In the genomic region with DNA sequence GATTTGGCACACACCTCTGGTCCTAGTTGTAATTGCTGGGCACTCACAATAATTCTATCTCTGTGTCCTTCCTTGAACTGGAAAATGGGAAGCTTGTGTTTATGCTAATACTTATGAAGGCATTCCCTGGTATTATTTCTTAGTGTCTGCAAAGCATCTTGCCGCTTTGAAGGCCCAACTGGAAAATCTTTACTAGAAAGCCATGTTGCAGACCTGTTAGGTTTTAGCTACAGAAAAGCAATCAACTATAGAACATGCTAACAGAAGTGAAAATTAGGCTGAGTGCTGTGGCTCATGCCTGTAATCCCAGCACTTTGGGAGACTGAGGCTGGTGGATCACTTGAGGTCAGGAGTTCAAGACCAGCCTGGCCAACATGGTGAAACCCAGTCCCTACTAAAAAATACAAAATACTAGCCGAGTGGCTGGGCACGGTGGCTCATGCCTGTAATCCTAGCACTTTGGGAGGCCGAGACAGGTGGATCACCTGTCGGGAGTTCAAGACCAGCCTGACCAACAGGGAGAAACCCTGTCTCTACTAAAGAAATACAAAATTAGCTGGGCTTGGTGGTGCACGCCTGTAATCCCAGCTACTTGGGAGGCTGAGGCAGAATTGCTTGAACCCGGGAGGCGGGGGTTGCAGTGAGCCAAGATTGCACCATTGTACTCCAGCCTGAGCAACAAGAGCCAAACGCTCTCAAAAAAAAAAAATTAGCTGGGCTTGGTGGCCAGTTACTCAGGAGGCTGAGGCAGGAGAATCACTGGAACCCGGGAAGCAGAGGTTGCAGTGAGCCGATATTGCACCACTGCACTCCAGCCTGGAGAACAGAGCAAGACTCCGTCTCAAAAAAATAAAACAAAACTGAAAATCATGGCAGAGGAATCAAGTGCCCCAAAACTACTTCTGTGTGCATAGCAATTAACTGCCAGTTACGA, we compare ENCODE assay signal across 6 cellular contexts. TPM values are rescaled to one million over a fixed set of nuclear protein-coding genes. Genes with fewer than 3 reads are reported as not detected.
DNase-seq lines count a peak whose midpoint lies in the region; ATAC-seq, FAIRE-seq and TF ChIP-seq lines count a peak whose summit lies in the region.
"Not testable (repeated sequence)": the region's sequence is repeated elsewhere in the genome, so short reads cannot be mapped to it uniquely, and the experiment has no call there.

No MANE protein-coding gene starts in this region.

- H3K36me3 ChIP-seq in BLaER1, result peaks cover 70% of the 10 kb centered on the region
- H3K36me3 ChIP-seq in HEK293 (ENCODE audit: control insufficient read depth in 2 of 2, insufficient read depth in 1 of 2, low read length in 2 of 2), result peaks cover 40 to 66% of the 10 kb centered on the region in 2 experiments
- peaks cover 73% of the 10 kb centered on the region for H3K36me3 ChIP-seq in RWPE2 (ENCODE audit: low read depth)
- H3K36me3 ChIP-seq in endothelial cell of umbilical vein (ENCODE audit: control insufficient read depth in 2 of 2, extremely low read depth in 1 of 2, insufficient read depth in 2 of 2, low read length in 2 of 2), result peaks cover 8 to 33% of the 10 kb centered on the region in 2 experiments
- peaks cover 57% of the 10 kb centered on the region for H3K36me3 ChIP-seq in osteoblast (ENCODE audit: insufficient read depth, low read length)

- H3K4me3 Mint-ChIP-seq in activated T-cell treated with anti-CD3 and anti-CD28 coated beads, Interleukin-2, amount 50 U/mL, for 72 hours, result peak overlapping the region; percentile 12 to 94

- H3K4me3 ChIP-seq in BLaER1, result peak overlapping the region; percentile 19; the same call in 1 of the 2 replicates
- not testable (repeated sequence) for H3K4me3 ChIP-seq in HEK293 (ENCODE audit: low read depth, low read length); RWPE2 (ENCODE audit: severe bottlenecking); endothelial cell of umbilical vein (replicated peaks in 1 of 3; ENCODE audit: insufficient read depth in 1 of 3, low read depth in 1 of 3, low read length in 3 of 3); osteoblast (ENCODE audit: insufficient read depth, low read length)

- H3K27ac ChIP-seq in BLaER1 (peak overlapping the region; percentile 1; the same call in 1 of the 2 replicates), HEK293 (ENCODE audit: extremely low read depth, low read depth, low read length) (0 out of 2 replicates have a peak overlapping the region, but pooled peaks have one; percentile 3), RWPE2 (ENCODE audit: poor library complexity, severe bottlenecking) (peak overlapping the region; percentile 88)
- H3K27ac ChIP-seq in endothelial cell of umbilical vein (ENCODE audit: insufficient read depth, low read depth, low read length); osteoblast (ENCODE audit: low read depth, low read length): not testable (repeated sequence)

- peaks cover 22 to 46% of the 10 kb centered on the region in 2 donors for H3K36me3 Mint-ChIP-seq in activated T-cell treated with anti-CD3 and anti-CD28 coated beads, Interleukin-2, amount 50 U/mL, for 72 hours (ENCODE audit: insufficient read depth in 2 of 2)

- intact Hi-C loops in endothelial cell of umbilical vein (cut with micrococcal nuclease), result not testable (repeated sequence)

- H3K9ac ChIP-seq in BLaER1, result peak overlapping the region; percentile 25; the same call in 1 of the 2 replicates
- not testable (repeated sequence) for H3K9ac ChIP-seq in endothelial cell of umbilical vein (replicated peaks; ENCODE audit: extremely low read depth, insufficient read depth, low read length)

- FAIRE-seq in endothelial cell of umbilical vein (lab: Jason Lieb, UNC), result not testable (repeated sequence)

- not testable (repeated sequence) for ATAC-seq in RWPE2 (ENCODE audit: low read depth); activated T-cell treated with anti-CD3 and anti-CD28 coated beads, Interleukin-2, amount 50 U/mL, for 72 hours (replicated peaks in 1 of 2)

- peaks cover 64% of the 10 kb centered on the region for H3K4me1 Mint-ChIP-seq in activated T-cell treated with anti-CD3 and anti-CD28 coated beads, Interleukin-2, amount 50 U/mL, for 72 hours (ENCODE audit: low read depth)

- H2AFZ ChIP-seq in endothelial cell of umbilical vein (ENCODE audit: low read depth, low read length); osteoblast (ENCODE audit: low read length): not testable (repeated sequence)

- dilution Hi-C loops in endothelial cell of umbilical vein (cut with MboI; ENCODE audit: extremely low pct_ligation_motif_present, low sequenced_read_pairs), result not testable (repeated sequence)

- H3K9me3 Mint-ChIP-seq in activated T-cell treated with anti-CD3 and anti-CD28 coated beads, Interleukin-2, amount 50 U/mL, for 72 hours, result not testable (repeated sequence)

- TF ChIP-seq CTCF in HEK293 (tag by site-specific recombination; IDR thresholded peaks at IDR 0.05); RWPE2 (IDR thresholded peaks at IDR 0.05; ENCODE audit: poor library complexity, severe bottlenecking); endothelial cell of umbilical vein (IDR thresholded peaks at IDR 0.05; ENCODE audit: extremely low read depth in 1 of 2, insufficient read depth in 1 of 2, low read depth in 1 of 2, low read length in 2 of 2); osteoblast (IDR thresholded peaks at IDR 0.05; ENCODE audit: extremely low read depth, low read depth, low read length): not testable (repeated sequence)

- POLR2A ChIA-PET in HEK293 (lab: Yijun Ruan, JAX), result interaction anchor here (0.5 to 2.0 kb wide), 8 partner anchors 9 to 51 kb away, joined by 3 to 7 read pairs (median 6); no protein-coding TSS in a partner anchor
- POLR2A ChIA-PET in endothelial cell of umbilical vein (lab: Charles Lee), result not testable (repeated sequence)

- H3K4me2 ChIP-seq in BLaER1 (peak overlapping the region; percentile 90), osteoblast (ENCODE audit: insufficient read depth, low read length) (peak overlapping the region; percentile 94)
- H3K4me2 ChIP-seq in endothelial cell of umbilical vein (ENCODE audit: insufficient read depth, low read length), result not testable (repeated sequence)

- H4K20me1 ChIP-seq in BLaER1, result peaks cover 67% of the 10 kb centered on the region
- not testable (repeated sequence) for H4K20me1 ChIP-seq in endothelial cell of umbilical vein (replicated peaks; ENCODE audit: control insufficient read depth, extremely low read depth, insufficient read depth, low read length)
- H4K20me1 ChIP-seq in osteoblast (ENCODE audit: insufficient read depth, low read length), result peaks cover 47% of the 10 kb centered on the region

- not testable (repeated sequence) for H3K27me3 Mint-ChIP-seq in activated T-cell treated with anti-CD3 and anti-CD28 coated beads, Interleukin-2, amount 50 U/mL, for 72 hours (ENCODE audit: low read depth)

- not testable (repeated sequence) for H3K27me3 ChIP-seq in BLaER1; RWPE2 (ENCODE audit: insufficient read depth, poor library complexity, severe bottlenecking); endothelial cell of umbilical vein (ENCODE audit: control insufficient read depth in 2 of 2, insufficient read depth in 2 of 2, low read length in 2 of 2); osteoblast (ENCODE audit: insufficient read depth, low read length)

- BruUV-seq in endothelial cell of umbilical vein (replicated peaks; lab: Mats Ljungman, UMichigan), result not testable (repeated sequence)

- DNase-seq in RWPE2 (ENCODE audit: low spot score); activated T-cell treated with anti-CD3 and anti-CD28 coated beads, Interleukin-2, amount 50 U/mL, for 72 hours; endothelial cell of umbilical vein (ENCODE audit: low read depth, low spot score): not testable (repeated sequence)
- DNase-seq in osteoblast (ENCODE audit: insufficient read length, low spot score, missing footprints), result peak; percentile 11

- H3K79me2 ChIP-seq in endothelial cell of umbilical vein (ENCODE audit: control insufficient read depth, insufficient read depth, low read length) (peaks cover 71% of the 10 kb centered on the region), osteoblast (ENCODE audit: insufficient read depth, low read length) (peaks cover 95% of the 10 kb centered on the region)

- TF ChIP-seq POLR2A in endothelial cell of umbilical vein (IDR thresholded peaks at IDR 0.05; ENCODE audit: low read depth, low read length), result peak; percentile 17

- CTCF ChIA-PET in HEK293 (lab: Yijun Ruan, JAX), result interaction anchor here (0.7 to 2.8 kb wide), 3 partner anchors 17 to 808 kb away, joined by 3 to 13 read pairs (median 4); no protein-coding TSS in a partner anchor
- CTCF ChIA-PET in endothelial cell of umbilical vein (lab: Charles Lee), result not testable (repeated sequence)

- not testable (repeated sequence) for H3K9me3 ChIP-seq in BLaER1; HEK293 (ENCODE audit: control insufficient read depth, insufficient read depth, low read depth, low read length); RWPE2 (ENCODE audit: severe bottlenecking); endothelial cell of umbilical vein (replicated peaks; ENCODE audit: control insufficient read depth, insufficient read depth, low read length); osteoblast (ENCODE audit: low read depth, low read length)

- H3K4me1 ChIP-seq in BLaER1 (peaks cover 64% of the 10 kb centered on the region), HEK293 (ENCODE audit: control insufficient read depth, insufficient read depth, low read length) (peaks cover 17% of the 10 kb centered on the region), RWPE2 (ENCODE audit: insufficient read depth, poor library complexity, severe bottlenecking) (peaks cover 18% of the 10 kb centered on the region), endothelial cell of umbilical vein (ENCODE audit: control insufficient read depth, extremely low read depth, insufficient read depth, low read length) (peaks cover 33% of the 10 kb centered on the region), osteoblast (ENCODE audit: insufficient read depth, low read length) (peaks cover 45% of the 10 kb centered on the region)

- peak overlapping the region; percentile 91 for H3K27ac Mint-ChIP-seq in activated T-cell treated with anti-CD3 and anti-CD28 coated beads, Interleukin-2, amount 50 U/mL, for 72 hours

- not testable (repeated sequence) for H3K9me1 ChIP-seq in endothelial cell of umbilical vein (replicated peaks; ENCODE audit: control insufficient read depth, extremely low read depth, insufficient read depth, low read length)

RNA-seq across cellular contexts. Expression of gene SRSF2, which starts 5.1 kb away (rescaled TPM):
- 100 to 1,000 TPM; 260 to 275 TPM for total RNA-seq in activated T-cell treated with anti-CD3 and anti-CD28 coated beads, Interleukin-2, amount 50 U/mL, for 72 hours
- total RNA-seq in endothelial cell of umbilical vein (303 and 307 TPM in 2 replicates), osteoblast (88.7 and 102 TPM in 2 replicates)
- polyA plus RNA-seq in endothelial cell of umbilical vein, result 283 and 380 TPM in 2 replicates
- 151 and 197 TPM in 2 replicates for polyA plus RNA-seq in endothelial cell of umbilical vein (2011; cell fraction: cytosol; rRNA removed)
- polyA plus RNA-seq in endothelial cell of umbilical vein (2011; cell fraction: nucleus; rRNA removed), result 453 and 593 TPM in 2 replicates
- polyA plus RNA-seq in endothelial cell of umbilical vein (2012), result 179 and 283 TPM in 2 replicates
- polyA minus RNA-seq in endothelial cell of umbilical vein, result 190 and 266 TPM in 2 replicates
- polyA minus RNA-seq in endothelial cell of umbilical vein (2011; cell fraction: cytosol; rRNA and poly(A)+ RNA removed), result 372 TPM
- 199 and 376 TPM in 2 replicates for polyA minus RNA-seq in endothelial cell of umbilical vein (2011; cell fraction: nucleus; rRNA and poly(A)+ RNA removed)

RNA-seq across cellular contexts. Expression of gene METTL23, which starts 5.4 kb away (rescaled TPM):
- 10 to 100 TPM; 25.4 to 30.7 TPM for total RNA-seq in activated T-cell treated with anti-CD3 and anti-CD28 coated beads, Interleukin-2, amount 50 U/mL, for 72 hours
- total RNA-seq in endothelial cell of umbilical vein (19.5 and 20.0 TPM in 2 replicates), osteoblast (25.7 and 28.6 TPM in 2 replicates)
- 28.9 and 33.4 TPM in 2 replicates for polyA plus RNA-seq in endothelial cell of umbilical vein
- polyA plus RNA-seq in endothelial cell of umbilical vein (2011; cell fraction: cytosol; rRNA removed), result 23.8 and 31.3 TPM in 2 replicates
- 26.1 and 28.9 TPM in 2 replicates for polyA plus RNA-seq in endothelial cell of umbilical vein (2011; cell fraction: nucleus; rRNA removed)
- 25.7 and 30.1 TPM in 2 replicates for polyA plus RNA-seq in endothelial cell of umbilical vein (2012)
- polyA minus RNA-seq in endothelial cell of umbilical vein, result 11.6 and 30.1 TPM in 2 replicates
- 12.3 TPM for polyA minus RNA-seq in endothelial cell of umbilical vein (2011; cell fraction: cytosol; rRNA and poly(A)+ RNA removed)
- polyA minus RNA-seq in endothelial cell of umbilical vein (2011; cell fraction: nucleus; rRNA and poly(A)+ RNA removed), result 10.6 and 11.6 TPM in 2 replicates

RNA-seq across cellular contexts. Expression of gene JMJD6, which starts 5.7 kb away (rescaled TPM):
- 10 to 100 TPM; 56.5 to 67.2 TPM for total RNA-seq in activated T-cell treated with anti-CD3 and anti-CD28 coated beads, Interleukin-2, amount 50 U/mL, for 72 hours
- total RNA-seq in endothelial cell of umbilical vein (36.6 and 41.6 TPM in 2 replicates), osteoblast (18.8 and 21.5 TPM in 2 replicates)
- 18.4 and 19.8 TPM in 2 replicates for polyA plus RNA-seq in endothelial cell of umbilical vein
- polyA plus RNA-seq in endothelial cell of umbilical vein (2011; cell fraction: cytosol; rRNA removed), result 15.0 and 16.0 TPM in 2 replicates
- 19.2 and 25.9 TPM in 2 replicates for polyA plus RNA-seq in endothelial cell of umbilical vein (2011; cell fraction: nucleus; rRNA removed)
- 35.8 and 40.0 TPM in 2 replicates for polyA plus RNA-seq in endothelial cell of umbilical vein (2012)
- 7.2 and 14.3 TPM in 2 replicates for polyA minus RNA-seq in endothelial cell of umbilical vein
- 16.6 TPM for polyA minus RNA-seq in endothelial cell of umbilical vein (2011; cell fraction: cytosol; rRNA and poly(A)+ RNA removed)
- polyA minus RNA-seq in endothelial cell of umbilical vein (2011; cell fraction: nucleus; rRNA and poly(A)+ RNA removed), result 7.3 and 13.0 TPM in 2 replicates

RNA-seq across cellular contexts. Expression of gene MFSD11, which starts 5.9 kb away (rescaled TPM):
- 10 to 100 TPM; 34.8 to 43.1 TPM for total RNA-seq in activated T-cell treated with anti-CD3 and anti-CD28 coated beads, Interleukin-2, amount 50 U/mL, for 72 hours
- 27.1 and 35.2 TPM in 2 replicates for total RNA-seq in endothelial cell of umbilical vein
- 23.5 and 24.7 TPM in 2 replicates for polyA plus RNA-seq in endothelial cell of umbilical vein
- 17.7 and 21.3 TPM in 2 replicates for polyA plus RNA-seq in endothelial cell of umbilical vein (2011; cell fraction: cytosol; rRNA removed)
- 33.5 and 34.9 TPM in 2 replicates for polyA plus RNA-seq in endothelial cell of umbilical vein (2011; cell fraction: nucleus; rRNA removed)
- polyA plus RNA-seq in endothelial cell of umbilical vein (2012), result 22.1 and 30.1 TPM in 2 replicates
- 38.9 and 44.6 TPM in 2 replicates for polyA minus RNA-seq in endothelial cell of umbilical vein
- polyA minus RNA-seq in endothelial cell of umbilical vein (2011; cell fraction: cytosol; rRNA and poly(A)+ RNA removed), result 13.7 TPM
- 29.3 and 33.5 TPM in 2 replicates for polyA minus RNA-seq in endothelial cell of umbilical vein (2011; cell fraction: nucleus; rRNA and poly(A)+ RNA removed)
- 42.0 and 45.4 TPM in 2 replicates for total RNA-seq in osteoblast

RNA-seq across cellular contexts. Expression of gene MXRA7, which starts 21.3 kb away (rescaled TPM):
- total RNA-seq in activated T-cell treated with anti-CD3 and anti-CD28 coated beads, Interleukin-2, amount 50 U/mL, for 72 hours, result 10 to 100 TPM; 17.4 to 21.8 TPM
- total RNA-seq in endothelial cell of umbilical vein, result 85.5 and 95.8 TPM in 2 replicates
- 42.0 and 49.5 TPM in 2 replicates for polyA plus RNA-seq in endothelial cell of umbilical vein
- polyA plus RNA-seq in endothelial cell of umbilical vein (2011; cell fraction: cytosol; rRNA removed), result 61.8 and 71.7 TPM in 2 replicates
- 26.0 and 27.2 TPM in 2 replicates for polyA plus RNA-seq in endothelial cell of umbilical vein (2011; cell fraction: nucleus; rRNA removed)
- 110 and 134 TPM in 2 replicates for polyA plus RNA-seq in endothelial cell of umbilical vein (2012)
- polyA minus RNA-seq in endothelial cell of umbilical vein, result 57.2 and 57.4 TPM in 2 replicates
- polyA minus RNA-seq in endothelial cell of umbilical vein (2011; cell fraction: cytosol; rRNA and poly(A)+ RNA removed), result 8.2 TPM
- polyA minus RNA-seq in endothelial cell of umbilical vein (2011; cell fraction: nucleus; rRNA and poly(A)+ RNA removed), result 10.1 and 10.8 TPM in 2 replicates
- 352 and 388 TPM in 2 replicates for total RNA-seq in osteoblast
